ENCODE assay signal across 1 cellular context in genomic region chr21:15514073-15514946, GRCh38.
TF ChIP-seq lines count a peak whose summit lies in the region.

No MANE protein-coding gene starts in this region.

TF ChIP-seq in HepG2, 621 proteins besides CTCF, POLR2A, EP300 and RAD21 (continued from another document):
- no peak for TF ChIP-seq TAF15 (IDR thresholded peaks at IDR 0.05; ENCODE audit: low read depth, low read length, poor library complexity, severe bottlenecking)
- TF ChIP-seq SP4 (CRISPR knock-in tag; IDR thresholded peaks at IDR 0.05) = no peak
- peak; percentile 54; the same call in 1 of the 2 replicates for TF ChIP-seq ZNF749 (CRISPR knock-in tag; IDR thresholded peaks at IDR 0.05; ENCODE audit: borderline replicate concordance)
- no peak for TF ChIP-seq NCOA5 (CRISPR knock-in tag; IDR thresholded peaks at IDR 0.05)
- TF ChIP-seq RBFOX2 (IDR thresholded peaks at IDR 0.05; ENCODE audit: low read depth, low read length) = no peak
- TF ChIP-seq ZNF569 (CRISPR knock-in tag; IDR thresholded peaks at IDR 0.05; ENCODE audit: borderline replicate concordance) = no peak
- TF ChIP-seq ARID2 (CRISPR knock-in tag; IDR thresholded peaks at IDR 0.05; ENCODE audit: borderline replicate concordance) = no peak
- no peak for TF ChIP-seq RBM22 (optimal IDR thresholded peaks at IDR 0.05; ENCODE audit: low read length)
- no peak for TF ChIP-seq ZSCAN25 (CRISPR knock-in tag; IDR thresholded peaks at IDR 0.05)
- peak; percentile 70; the same call in 1 of the 2 replicates for TF ChIP-seq THAP11 (CRISPR knock-in tag; IDR thresholded peaks at IDR 0.05)
- TF ChIP-seq ZNF619 (CRISPR knock-in tag; IDR thresholded peaks at IDR 0.05) = no peak
- peak; percentile 79; the same call in 1 of the 2 replicates for TF ChIP-seq BCL6 (CRISPR knock-in tag; IDR thresholded peaks at IDR 0.05)
- TF ChIP-seq HOXA3 (CRISPR knock-in tag; IDR thresholded peaks at IDR 0.05) = peak; percentile 52; the same call in 1 of the 2 replicates
- TF ChIP-seq ZNF136 (CRISPR knock-in tag; IDR thresholded peaks at IDR 0.05; ENCODE audit: low read depth) = no peak
- TF ChIP-seq PBX2 (CRISPR knock-in tag; IDR thresholded peaks at IDR 0.05) = 0 out of 2 replicates have a peak, but pooled peaks have one; percentile 16
- TF ChIP-seq ZNF280B (CRISPR knock-in tag; IDR thresholded peaks at IDR 0.05; ENCODE audit: borderline replicate concordance) = no peak
- TF ChIP-seq PRDM15 (CRISPR knock-in tag; IDR thresholded peaks at IDR 0.05) = no peak
- peak; percentile 92 for TF ChIP-seq NFIC (IDR thresholded peaks at IDR 0.05; ENCODE audit: low read length)
- no peak for TF ChIP-seq PCBP1 (IDR thresholded peaks at IDR 0.05; ENCODE audit: borderline replicate concordance, low read depth, low read length)
- no peak for TF ChIP-seq FIP1L1 (IDR thresholded peaks at IDR 0.05; ENCODE audit: borderline replicate concordance, insufficient read depth, low read depth, low read length)
- no peak for TF ChIP-seq ZFYVE20 (CRISPR knock-in tag; IDR thresholded peaks at IDR 0.05; ENCODE audit: borderline replicate concordance, low read depth)
- TF ChIP-seq KAT7 (CRISPR knock-in tag; IDR thresholded peaks at IDR 0.05; ENCODE audit: borderline replicate concordance) = no peak
- TF ChIP-seq FOXC1 (CRISPR knock-in tag; IDR thresholded peaks at IDR 0.05; ENCODE audit: borderline replicate concordance) = no peak
TF ChIP-seq in HepG2: peak in this region for 175.
